ENCODE assay signal across 33 cellular contexts in genomic region chr3:59027607-59028006, GRCh38. TPM values are rescaled to one million over a fixed set of nuclear protein-coding genes. Genes with fewer than 3 reads are reported as not detected.
"Had no signal": no experiment of that assay in that cellular context is flagged by ENCODE, and none has a peak within 500 bp of the region (broad histone marks: within the 10 kb centered on the region; RNA-seq: fewer than 3 reads in every experiment).

No MANE protein-coding gene starts in this region.

- H3K27ac Mint-ChIP-seq: activated CD4-positive, alpha-beta memory T cell treated with anti-CD3 and anti-CD28 coated beads, Interleukin-2, amount 10 ng/mL, durations not matched to agents 7 days and 5 days; activated CD8-positive, alpha-beta memory T cell treated with anti-CD3 and anti-CD28 coated beads, Interleukin-2, amount 10 ng/mL, durations not matched to agents 7 days and 5 days; activated naive CD4-positive, alpha-beta T cell treated with anti-CD3 and anti-CD28 coated beads, Interleukin-2, amount 10 ng/mL, durations not matched to agents 7 days and 5 days; activated naive CD8-positive, alpha-beta T cell; activated naive CD8-positive, alpha-beta T cell treated with anti-CD3 and anti-CD28 coated beads, Interleukin-2, amount 50 U/mL, for 24 hours; brain had no signal

- H3K4me1 ChIP-seq: SJCRH30 had no signal

- H3K27me3 Mint-ChIP-seq: activated CD4-positive, alpha-beta memory T cell treated with anti-CD3 and anti-CD28 coated beads, Interleukin-2, amount 10 ng/mL, durations not matched to agents 7 days and 5 days; activated naive CD8-positive, alpha-beta T cell treated with anti-CD3 and anti-CD28 coated beads, Interleukin-2, amount 50 U/mL, for 24 hours had no signal

- ATAC-seq: activated CD8-positive, alpha-beta memory T cell treated with anti-CD3 and anti-CD28 coated beads, Interleukin-2, amount 10 ng/mL, durations not matched to agents 7 days and 5 days; activated naive CD8-positive, alpha-beta T cell treated with anti-CD3 and anti-CD28 coated beads, Interleukin-2, amount 50 U/mL, for 24 hours; K562 had no signal

- H3K27ac ChIP-seq: SJCRH30, SK-N-MC, WERI-Rb-1 had no signal

- H3K36me3 ChIP-seq: SJCRH30, WERI-Rb-1 had no signal

- FAIRE-seq: bronchial epithelial cell, K562 had no signal

- H3K27me3 ChIP-seq: SJCRH30 had no signal

- DNase-seq: activated CD4-positive, alpha-beta memory T cell treated with anti-CD3 and anti-CD28 coated beads, Interleukin-2, amount 10 ng/mL, durations not matched to agents 7 days and 5 days; activated CD4-positive, alpha-beta T cell treated with anti-CD3 and anti-CD28 coated beads for 1 hour; activated CD4-positive, alpha-beta T cell treated with anti-CD3 and anti-CD28 coated beads for 48 hours; activated CD4-positive, CD25-positive, alpha-beta regulatory T cell; activated CD8-positive, alpha-beta memory T cell treated with anti-CD3 and anti-CD28 coated beads for 24 hours; activated CD8-positive, alpha-beta memory T cell treated with anti-CD3 and anti-CD28 coated beads, Interleukin-2, amount 10 ng/mL, durations not matched to agents 7 days and 5 days; activated CD8-positive, alpha-beta memory T cell treated with anti-CD3 and anti-CD28 coated beads, Interleukin-2, amount 50 U/mL, for 48 hours; activated effector memory CD4-positive, alpha-beta T cell treated with Interleukin-2 at 50 U/mL for 16 hours; activated naive CD4-positive, alpha-beta T cell treated with anti-CD3 and anti-CD28 coated beads, Interleukin-2, amount 10 ng/mL, durations not matched to agents 7 days and 5 days; activated naive CD8-positive, alpha-beta T cell treated with anti-CD3 and anti-CD28 coated beads, Interleukin-2, amount 50 U/mL, for 24 hours; activated T-cell treated with anti-CD3 and anti-CD28 coated beads, Interleukin-2, amount 50 U/mL, for 48 hours; anterior cingulate cortex; caudate nucleus; cerebellar nuclear complex; Kasumi-1; NCI-H1105; NCI-H1417 treated with DMSO at 0.1 percent for 48 hours; NCI-H1694 treated with DMSO at 0.1 percent for 48 hours; NCI-H2029; NCI-H345; NCI-H524 treated with DMSO at 0.1 percent for 48 hours; NCI-H748 treated with DMSO at 0.1 percent for 48 hours; SHP77; SJCRH30; T-helper 1 cell; T-helper 2 cell; T1000; WERI-Rb-1 had no signal

- H3K4me3 ChIP-seq: K562, SJCRH30, SK-N-MC had no signal

- H3K4me3 Mint-ChIP-seq: activated CD4-positive, alpha-beta memory T cell treated with anti-CD3 and anti-CD28 coated beads, Interleukin-2, amount 10 ng/mL, durations not matched to agents 7 days and 5 days; activated CD8-positive, alpha-beta memory T cell treated with anti-CD3 and anti-CD28 coated beads, Interleukin-2, amount 10 ng/mL, durations not matched to agents 7 days and 5 days; activated naive CD4-positive, alpha-beta T cell treated with anti-CD3 and anti-CD28 coated beads, Interleukin-2, amount 10 ng/mL, durations not matched to agents 7 days and 5 days; activated naive CD8-positive, alpha-beta T cell; activated naive CD8-positive, alpha-beta T cell treated with anti-CD3 and anti-CD28 coated beads, Interleukin-2, amount 50 U/mL, for 24 hours; brain had no signal

- H3K36me3 Mint-ChIP-seq: activated CD8-positive, alpha-beta memory T cell treated with anti-CD3 and anti-CD28 coated beads, Interleukin-2, amount 10 ng/mL, durations not matched to agents 7 days and 5 days; activated naive CD4-positive, alpha-beta T cell treated with anti-CD3 and anti-CD28 coated beads, Interleukin-2, amount 10 ng/mL, durations not matched to agents 7 days and 5 days; activated naive CD8-positive, alpha-beta T cell; brain had no signal

- H3K9me3 Mint-ChIP-seq: activated CD4-positive, alpha-beta memory T cell treated with anti-CD3 and anti-CD28 coated beads, Interleukin-2, amount 10 ng/mL, durations not matched to agents 7 days and 5 days; activated naive CD4-positive, alpha-beta T cell treated with anti-CD3 and anti-CD28 coated beads, Interleukin-2, amount 10 ng/mL, durations not matched to agents 7 days and 5 days; activated naive CD8-positive, alpha-beta T cell treated with anti-CD3 and anti-CD28 coated beads, Interleukin-2, amount 50 U/mL, for 24 hours had no signal

- H3K9me3 ChIP-seq: SJCRH30 had no signal

- H3K4me1 Mint-ChIP-seq: activated CD4-positive, alpha-beta memory T cell treated with anti-CD3 and anti-CD28 coated beads, Interleukin-2, amount 10 ng/mL, durations not matched to agents 7 days and 5 days; activated CD8-positive, alpha-beta memory T cell treated with anti-CD3 and anti-CD28 coated beads, Interleukin-2, amount 10 ng/mL, durations not matched to agents 7 days and 5 days; activated naive CD4-positive, alpha-beta T cell treated with anti-CD3 and anti-CD28 coated beads, Interleukin-2, amount 10 ng/mL, durations not matched to agents 7 days and 5 days; activated naive CD8-positive, alpha-beta T cell treated with anti-CD3 and anti-CD28 coated beads, Interleukin-2, amount 50 U/mL, for 24 hours had no signal

RNA-seq across cellular contexts. Expression of gene CFAP20DC, which starts 22.2 kb away (rescaled TPM):
- total RNA-seq: SJCRH30 had no signal
